In genomic region chr12:124356221-124356620, GRCh38 we compare ENCODE assay signal across 20 cellular contexts.
"Had no signal": no experiment of that assay in that cellular context is flagged by ENCODE, and none has a peak within 500 bp of the region (broad histone marks: within the 10 kb centered on the region; RNA-seq: fewer than 3 reads in every experiment).

No MANE protein-coding gene starts in this region.

- ATAC-seq: activated CD8-positive, alpha-beta T cell treated with anti-CD3 and anti-CD28 coated beads, Interleukin-2, amount 10 ng/mL, durations not matched to agents 7 days and 5 days; heart left ventricle; left cardiac atrium; natural killer cell treated with Interleukin-12 subunit alpha and Interleukin-12 subunit beta and Interleukin-15 and Interleukin-18, amount 100 ng/mL, for 72 hours; sciatic nerve; stimulated activated effector memory CD8-positive, alpha-beta T cell treated with anti-CD3 and anti-CD28 coated beads, Interleukin-12 subunit alpha, Interleukin-12 subunit beta, amount 100 ng/mL, for 72 hours had no signal

- DNase-seq: activated CD4-positive, alpha-beta T cell treated with anti-CD3 and anti-CD28 coated beads for 48 hours; activated CD8-positive, alpha-beta T cell treated with anti-CD3 and anti-CD28 coated beads, Interleukin-2, amount 10 ng/mL, durations not matched to agents 7 days and 5 days; activated gamma-delta T cell treated with Interleukin-2 at 50 U/mL for 16 hours; activated naive CD8-positive, alpha-beta T cell treated with anti-CD3 and anti-CD28 coated beads for 36 hours; amniotic stem cell; cortex of kidney; heart left ventricle; islet precursor cell; left cardiac atrium; posterior cingulate gyrus; small intestine; stimulated activated CD4-positive, alpha-beta T cell treated with anti-CD3 and anti-CD28 coated beads, Interleukin-2, amount 100 ng/mL, for 24 hours; transverse colon had no signal

- H3K4me3 ChIP-seq: heart left ventricle, transverse colon had no signal

- H3K4me3 Mint-ChIP-seq: activated CD8-positive, alpha-beta T cell treated with anti-CD3 and anti-CD28 coated beads, Interleukin-2, amount 10 ng/mL, durations not matched to agents 7 days and 5 days; activated naive CD8-positive, alpha-beta T cell treated with anti-CD3 and anti-CD28 coated beads for 36 hours; memory B cell; natural killer cell treated with Interleukin-12 subunit alpha and Interleukin-12 subunit beta and Interleukin-15 and Interleukin-18, amount 100 ng/mL, for 72 hours; stimulated activated effector memory CD8-positive, alpha-beta T cell treated with anti-CD3 and anti-CD28 coated beads, Interleukin-12 subunit alpha, Interleukin-12 subunit beta, amount 100 ng/mL, for 72 hours; T-helper 1 cell treated with Interleukin-12 subunit alpha and Interleukin-12 subunit beta and Interleukin-4 antibody, amounts not matched to agents 30 μg/mL and 1 μg/mL, for 36 hours had no signal

- H3K27ac ChIP-seq: epithelial cell of prostate, transverse colon had no signal

- H3K27ac Mint-ChIP-seq: activated CD8-positive, alpha-beta T cell treated with anti-CD3 and anti-CD28 coated beads, Interleukin-2, amount 10 ng/mL, durations not matched to agents 7 days and 5 days; activated naive CD8-positive, alpha-beta T cell treated with anti-CD3 and anti-CD28 coated beads for 36 hours; memory B cell; natural killer cell treated with Interleukin-12 subunit alpha and Interleukin-12 subunit beta and Interleukin-15 and Interleukin-18, amount 100 ng/mL, for 72 hours; stimulated activated effector memory CD8-positive, alpha-beta T cell treated with anti-CD3 and anti-CD28 coated beads, Interleukin-12 subunit alpha, Interleukin-12 subunit beta, amount 100 ng/mL, for 72 hours; T-helper 1 cell treated with Interleukin-12 subunit alpha and Interleukin-12 subunit beta and Interleukin-4 antibody, amounts not matched to agents 30 μg/mL and 1 μg/mL, for 36 hours had no signal

- H3K27me3 ChIP-seq: heart left ventricle, transverse colon had no signal

- H3K4me1 Mint-ChIP-seq: activated naive CD8-positive, alpha-beta T cell treated with anti-CD3 and anti-CD28 coated beads for 36 hours; memory B cell had no signal

- FAIRE-seq: small intestine, urothelium cell line had no signal

- H3K9me3 ChIP-seq: heart left ventricle, transverse colon had no signal

- H3K9me3 Mint-ChIP-seq: activated naive CD8-positive, alpha-beta T cell treated with anti-CD3 and anti-CD28 coated beads for 36 hours; memory B cell; natural killer cell treated with Interleukin-12 subunit alpha and Interleukin-12 subunit beta and Interleukin-15 and Interleukin-18, amount 100 ng/mL, for 72 hours; stimulated activated effector memory CD8-positive, alpha-beta T cell treated with anti-CD3 and anti-CD28 coated beads, Interleukin-12 subunit alpha, Interleukin-12 subunit beta, amount 100 ng/mL, for 72 hours; T-helper 1 cell treated with Interleukin-12 subunit alpha and Interleukin-12 subunit beta and Interleukin-4 antibody, amounts not matched to agents 30 μg/mL and 1 μg/mL, for 36 hours had no signal

- H3K27me3 Mint-ChIP-seq: activated naive CD8-positive, alpha-beta T cell treated with anti-CD3 and anti-CD28 coated beads for 36 hours; memory B cell; natural killer cell treated with Interleukin-12 subunit alpha and Interleukin-12 subunit beta and Interleukin-15 and Interleukin-18, amount 100 ng/mL, for 72 hours had no signal
